ENCODE assay signal across 2 cellular contexts in the genomic region with DNA sequence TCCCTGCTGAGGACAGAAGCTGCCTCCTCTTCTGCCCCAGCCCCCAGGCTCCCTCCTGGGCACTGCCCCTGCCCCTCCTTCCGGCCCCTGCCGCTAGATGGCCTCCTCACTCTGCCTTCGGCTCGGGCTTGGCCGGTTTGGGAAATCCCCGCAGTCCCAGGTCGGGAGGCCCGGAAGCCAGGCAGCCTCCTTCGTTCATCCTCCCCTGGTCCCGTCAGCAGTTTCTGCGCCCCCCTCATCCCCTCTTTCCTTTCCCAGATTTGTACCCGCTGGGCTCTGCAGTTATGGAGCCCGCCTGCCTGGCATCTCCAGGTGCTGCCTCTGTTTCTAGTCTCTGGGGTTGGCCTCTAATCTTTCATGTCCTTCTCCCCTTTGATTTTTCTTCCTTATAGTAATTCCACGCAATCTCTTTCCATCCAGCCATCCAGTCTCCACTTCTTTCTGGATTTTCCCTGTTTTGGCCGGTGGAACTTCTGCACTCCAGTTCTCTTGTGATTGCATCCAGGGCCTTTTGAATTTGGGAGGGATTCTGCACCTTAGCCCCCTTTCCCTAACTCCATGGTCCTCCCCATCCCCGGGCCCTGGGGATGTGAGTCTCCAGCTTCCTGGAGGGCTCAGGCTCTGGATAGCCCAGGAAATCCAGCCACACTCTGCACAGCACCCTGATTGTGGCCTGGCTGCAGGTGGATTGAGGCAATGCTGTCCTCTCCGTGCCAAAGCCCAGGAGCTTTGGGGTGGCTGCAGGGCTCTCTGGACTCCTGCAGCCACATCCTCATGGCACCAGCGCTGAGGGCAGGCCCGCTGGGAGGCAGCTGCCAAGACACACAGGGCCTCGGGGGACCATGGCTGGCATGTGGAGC.
TF ChIP-seq lines count a peak whose summit lies in the region.

No MANE protein-coding gene starts in this region.

TF ChIP-seq in K562, 482 proteins besides CTCF, POLR2A, EP300 and RAD21 (continued from another document and continues in another):
- TF ChIP-seq ZBTB49 (CRISPR knock-in tag; IDR thresholded peaks at IDR 0.05; ENCODE audit: borderline replicate concordance): no peak
- no peak for TF ChIP-seq PRPF4 (IDR thresholded peaks at IDR 0.05; ENCODE audit: insufficient read depth, low read depth, low read length, poor library complexity, severe bottlenecking)
- TF ChIP-seq CREB1 (IDR thresholded peaks at IDR 0.05): no peak
- TF ChIP-seq CREB1 (CRISPR knock-in tag; IDR thresholded peaks at IDR 0.05): no peak
- no peak for TF ChIP-seq RBM15 (IDR thresholded peaks at IDR 0.05; ENCODE audit: insufficient read depth, low read length)
- TF ChIP-seq, protein P1, sequence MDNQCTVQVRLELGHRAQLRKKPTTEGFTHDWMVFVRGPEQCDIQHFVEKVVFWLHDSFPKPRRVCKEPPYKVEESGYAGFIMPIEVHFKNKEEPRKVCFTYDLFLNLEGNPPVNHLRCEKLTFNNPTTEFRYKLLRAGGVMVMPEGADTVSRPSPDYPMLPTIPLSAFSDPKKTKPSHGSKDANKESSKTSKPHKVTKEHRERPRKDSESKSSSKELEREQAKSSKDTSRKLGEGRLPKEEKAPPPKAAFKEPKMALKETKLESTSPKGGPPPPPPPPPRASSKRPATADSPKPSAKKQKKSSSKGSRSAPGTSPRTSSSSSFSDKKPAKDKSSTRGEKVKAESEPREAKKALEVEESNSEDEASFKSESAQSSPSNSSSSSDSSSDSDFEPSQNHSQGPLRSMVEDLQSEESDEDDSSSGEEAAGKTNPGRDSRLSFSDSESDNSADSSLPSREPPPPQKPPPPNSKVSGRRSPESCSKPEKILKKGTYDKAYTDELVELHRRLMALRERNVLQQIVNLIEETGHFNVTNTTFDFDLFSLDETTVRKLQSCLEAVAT (IDR thresholded peaks at IDR 0.05): no peak
- 0 out of 2 replicates have a peak, but pooled peaks have one; percentile 31 for TF ChIP-seq TARDBP (IDR thresholded peaks at IDR 0.05)
- TF ChIP-seq, protein P2, sequence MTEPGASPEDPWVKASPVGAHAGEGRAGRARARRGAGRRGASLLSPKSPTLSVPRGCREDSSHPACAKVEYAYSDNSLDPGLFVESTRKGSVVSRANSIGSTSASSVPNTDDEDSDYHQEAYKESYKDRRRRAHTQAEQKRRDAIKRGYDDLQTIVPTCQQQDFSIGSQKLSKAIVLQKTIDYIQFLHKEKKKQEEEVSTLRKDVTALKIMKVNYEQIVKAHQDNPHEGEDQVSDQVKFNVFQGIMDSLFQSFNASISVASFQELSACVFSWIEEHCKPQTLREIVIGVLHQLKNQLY (CRISPR knock-in tag; conservative IDR thresholded peaks at IDR 0.05): no peak
- no peak for TF ChIP-seq XRCC4 (IDR thresholded peaks at IDR 0.05; ENCODE audit: extremely low read depth, insufficient read depth, insufficient read length)
- TF ChIP-seq BRCA1 (IDR thresholded peaks at IDR 0.05): no peak
- no peak for TF ChIP-seq BRCA1 (CRISPR knock-in tag; IDR thresholded peaks at IDR 0.05)
- peak; percentile 40; the same call in 1 of the 2 replicates for TF ChIP-seq VEZF1 (CRISPR knock-in tag; IDR thresholded peaks at IDR 0.05)
- TF ChIP-seq ZNF696 (CRISPR knock-in tag; conservative IDR thresholded peaks at IDR 0.05): no peak

TF ChIP-seq in liver, 16 proteins besides CTCF, POLR2A, EP300 and RAD21:
- TF ChIP-seq REST (IDR thresholded peaks at IDR 0.05) (no peak), HNF4A (conservative IDR thresholded peaks at IDR 0.05) (no peak), FOXA2 (IDR thresholded peaks at IDR 0.05) (no peak), HNF4G (IDR thresholded peaks at IDR 0.05) (no peak), GABPA (IDR thresholded peaks at IDR 0.05 in 1 of 2, conservative IDR thresholded peaks at IDR 0.05 in 1 of 2) (no peak), SP1 (IDR thresholded peaks at IDR 0.05) (no peak), RXRA (IDR thresholded peaks at IDR 0.05) (no peak)
- TF ChIP-seq, protein P3, sequence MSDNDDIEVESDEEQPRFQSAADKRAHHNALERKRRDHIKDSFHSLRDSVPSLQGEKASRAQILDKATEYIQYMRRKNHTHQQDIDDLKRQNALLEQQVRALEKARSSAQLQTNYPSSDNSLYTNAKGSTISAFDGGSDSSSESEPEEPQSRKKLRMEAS (IDR thresholded peaks at IDR 0.05): no peak
- TF ChIP-seq, protein P4, sequence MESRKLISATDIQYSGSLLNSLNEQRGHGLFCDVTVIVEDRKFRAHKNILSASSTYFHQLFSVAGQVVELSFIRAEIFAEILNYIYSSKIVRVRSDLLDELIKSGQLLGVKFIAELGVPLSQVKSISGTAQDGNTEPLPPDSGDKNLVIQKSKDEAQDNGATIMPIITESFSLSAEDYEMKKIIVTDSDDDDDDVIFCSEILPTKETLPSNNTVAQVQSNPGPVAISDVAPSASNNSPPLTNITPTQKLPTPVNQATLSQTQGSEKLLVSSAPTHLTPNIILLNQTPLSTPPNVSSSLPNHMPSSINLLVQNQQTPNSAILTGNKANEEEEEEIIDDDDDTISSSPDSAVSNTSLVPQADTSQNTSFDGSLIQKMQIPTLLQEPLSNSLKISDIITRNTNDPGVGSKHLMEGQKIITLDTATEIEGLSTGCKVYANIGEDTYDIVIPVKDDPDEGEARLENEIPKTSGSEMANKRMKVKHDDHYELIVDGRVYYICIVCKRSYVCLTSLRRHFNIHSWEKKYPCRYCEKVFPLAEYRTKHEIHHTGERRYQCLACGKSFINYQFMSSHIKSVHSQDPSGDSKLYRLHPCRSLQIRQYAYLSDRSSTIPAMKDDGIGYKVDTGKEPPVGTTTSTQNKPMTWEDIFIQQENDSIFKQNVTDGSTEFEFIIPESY (IDR thresholded peaks at IDR 0.05): no peak
